In the genomic region with DNA sequence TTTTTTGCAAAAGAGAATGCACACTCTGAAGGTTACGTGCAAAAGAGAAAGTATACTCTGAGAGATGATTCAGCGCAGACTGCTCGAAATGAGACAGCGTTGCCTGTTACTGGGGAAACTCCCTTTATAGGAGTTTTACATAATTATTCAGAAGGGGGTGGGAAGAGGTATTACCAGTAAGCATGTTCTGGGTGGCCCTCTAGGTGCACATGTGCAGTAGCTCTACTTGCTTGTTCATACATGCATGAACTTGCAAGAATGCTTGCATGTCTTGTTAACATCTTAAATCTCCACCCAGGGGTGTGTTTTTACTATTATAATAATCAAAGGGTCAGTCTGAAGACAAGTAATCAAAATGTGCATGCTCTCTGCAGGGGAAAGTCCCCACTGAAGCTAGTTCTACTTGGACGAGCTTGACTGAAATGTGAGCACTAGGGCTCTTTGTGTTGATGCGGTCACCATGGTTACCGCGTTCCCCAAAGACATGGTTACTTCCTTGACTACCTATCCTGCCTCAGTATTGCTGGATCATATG, we compare ENCODE assay signal across 8 cellular contexts.
DNase-seq lines count a peak whose midpoint lies in the region; ATAC-seq and TF ChIP-seq lines count a peak whose summit lies in the region.

No MANE protein-coding gene starts in this region.

- TF ChIP-seq CTCF in neural progenitor cell (IDR thresholded peaks at IDR 0.05) (no peak), hepatocyte (IDR thresholded peaks at IDR 0.05; ENCODE audit: poor library complexity) (no peak)

- H3K4me3 Mint-ChIP-seq in neural progenitor cell = no peak overlapping the region

- H3K9ac ChIP-seq in neural progenitor cell = no peak overlapping the region

- H3K27me3 ChIP-seq in neural progenitor cell (no peaks in the 10 kb centered on the region), hepatocyte (no peaks in the 10 kb centered on the region)

- H3K4me1 ChIP-seq in neural progenitor cell (no peaks in the 10 kb centered on the region), hepatocyte (ENCODE audit: insufficient read depth) (no peaks in the 10 kb centered on the region)

- H3K4me2 ChIP-seq in neural progenitor cell (no peak overlapping the region), hepatocyte (no peak overlapping the region)

- H3K79me2 ChIP-seq in neural progenitor cell (ENCODE audit: low read depth) (no peaks in the 10 kb centered on the region), hepatocyte (no peaks in the 10 kb centered on the region)

- H4K20me1 ChIP-seq in neural progenitor cell (ENCODE audit: low read depth) (no peaks in the 10 kb centered on the region), hepatocyte (ENCODE audit: insufficient read depth, poor library complexity, severe bottlenecking) (no peaks in the 10 kb centered on the region)

- DNase-seq in DMS153 treated with DMSO at 0.1 percent for 48 hours (lab: John Stamatoyannopoulos, UW; ENCODE audit: unreplicated experiment) (peak; percentile 21), neural progenitor cell (ENCODE audit: low spot score) (peak; percentile 70), foreskin melanocyte (no peak), activated gamma-delta T cell treated with Interleukin-2 at 50 U/mL for 16 hours (no peak), hepatocyte (ENCODE audit: low spot score) (no peak)
- peak; percentile 0 to 3 for DNase-seq in activated CD4-positive, alpha-beta T cell treated with anti-CD3 and anti-CD28 coated beads, Interleukin-2, amount 50 U/mL, for 4 hours

- H3F3A ChIP-seq in neural progenitor cell (ENCODE audit: low read depth) = no peaks in the 10 kb centered on the region

- H3K9me3 ChIP-seq in neural progenitor cell (ENCODE audit: low read depth) (no peaks in the 10 kb centered on the region), hepatocyte (ENCODE audit: low read depth) (no peaks in the 10 kb centered on the region)

- no peaks in the 10 kb centered on the region for H3K36me3 Mint-ChIP-seq in neural progenitor cell

- H3K4me1 Mint-ChIP-seq in neural progenitor cell = peaks cover 22% of the 10 kb centered on the region

- H3K4me3 ChIP-seq in neural progenitor cell = no peak overlapping the region
- no peak overlapping the region for H3K4me3 ChIP-seq in hepatocyte

- peaks cover 6% of the 10 kb centered on the region for H3K27me3 Mint-ChIP-seq in neural progenitor cell (ENCODE audit: insufficient read depth, low read depth)

- ATAC-seq in GM19468 (IDR thresholded peaks at IDR 0.05; ENCODE audit: extremely low read depth, unreplicated experiment) (peak; percentile 92), HG03460 (IDR thresholded peaks at IDR 0.05; ENCODE audit: unreplicated experiment) (peak; percentile 98)

- no peak overlapping the region for H3K27ac ChIP-seq in neural progenitor cell
- no peak overlapping the region for H3K27ac ChIP-seq in hepatocyte

- H3K36me3 ChIP-seq in neural progenitor cell (no peaks in the 10 kb centered on the region), hepatocyte (replicated peaks; ENCODE audit: insufficient read depth, low read depth) (no peaks in the 10 kb centered on the region)

- no peak overlapping the region for H2AFZ ChIP-seq in neural progenitor cell (replicated peaks)
- H2AFZ ChIP-seq in hepatocyte = no peak overlapping the region

- 79% methylated on average over 8 of the region's 8 CpGs for WGBS in hepatocyte (ENCODE audit: low lambda C conversion rate, missing lambda C conversion rate)

- H3K9me2 ChIP-seq in hepatocyte (replicated peaks; ENCODE audit: insufficient read depth) = no peaks in the 10 kb centered on the region

- peaks cover 4% of the 10 kb centered on the region for H3K9me3 Mint-ChIP-seq in neural progenitor cell

- peak overlapping the region; percentile 93 for H3K27ac Mint-ChIP-seq in neural progenitor cell

Comparison
In these comparisons a context has a peak if more than half of its experiments do, and no peak if none do; other contexts are left out.
1. DNase-seq: peak in DMS153 treated with DMSO at 0.1 percent for 48 hours (single experiment), activated CD4-positive, alpha-beta T cell treated with anti-CD3 and anti-CD28 coated beads, Interleukin-2, amount 50 U/mL, for 4 hours (2 of 2) and neural progenitor cell (single experiment); none in foreskin melanocyte (single experiment), activated gamma-delta T cell treated with Interleukin-2 at 50 U/mL for 16 hours (single experiment) and hepatocyte (single experiment).